Comparison of ENCODE assay signal across 9 cellular contexts in genomic region chr17:82029990-82030469, GRCh38. TPM values are rescaled to one million over a fixed set of nuclear protein-coding genes. Genes with fewer than 3 reads are reported as not detected.
DNase-seq lines count a peak whose midpoint lies in the region; TF ChIP-seq lines count a peak whose summit lies in the region.
"Had no signal": no experiment of that assay in that cellular context is flagged by ENCODE, and none has a peak within 500 bp of the region (broad histone marks: within the 10 kb centered on the region; RNA-seq: fewer than 3 reads in every experiment).

No MANE protein-coding gene starts in this region.

- H3K27me3 ChIP-seq in Karpas-422 (ENCODE audit: low read length) (no peaks in the 10 kb centered on the region), osteoblast (ENCODE audit: insufficient read depth, low read length) (no peaks in the 10 kb centered on the region)

- TF ChIP-seq CTCF in coronary artery (IDR thresholded peaks at IDR 0.05) (no peak), osteoblast (IDR thresholded peaks at IDR 0.05; ENCODE audit: extremely low read depth, low read depth, low read length) (no peak)

- no peak overlapping the region for H3K27ac ChIP-seq in Karpas-422 (ENCODE audit: low read length)
- H3K27ac ChIP-seq in coronary artery, result no peak overlapping the region
- H3K27ac ChIP-seq in osteoblast (ENCODE audit: low read depth, low read length), result no peak overlapping the region
- H3K27ac ChIP-seq: foreskin keratinocyte had no signal

- no peak overlapping the region for H3K9ac ChIP-seq in Karpas-422 (ENCODE audit: low read length)

- H3K79me2 ChIP-seq in Karpas-422 (ENCODE audit: low read length), result no peaks in the 10 kb centered on the region
- no peaks in the 10 kb centered on the region for H3K79me2 ChIP-seq in osteoblast (ENCODE audit: insufficient read depth, low read length)

- H3K36me3 ChIP-seq in Karpas-422 (ENCODE audit: insufficient read depth, low read length), result no peaks in the 10 kb centered on the region
- H3K36me3 ChIP-seq in osteoblast (ENCODE audit: insufficient read depth, low read length), result no peaks in the 10 kb centered on the region

- H3K4me1 ChIP-seq in Karpas-422 (ENCODE audit: low read length) (peaks cover 11% of the 10 kb centered on the region), osteoblast (ENCODE audit: insufficient read depth, low read length) (peaks cover 4% of the 10 kb centered on the region)
- H3K4me1 ChIP-seq: foreskin keratinocyte had no signal

- H3K9me3 ChIP-seq in Karpas-422 (ENCODE audit: low read length), result no peaks in the 10 kb centered on the region
- no peaks in the 10 kb centered on the region for H3K9me3 ChIP-seq in osteoblast (ENCODE audit: low read depth, low read length)

- H3K9me2 ChIP-seq in Karpas-422 (replicated peaks; ENCODE audit: insufficient read depth, low read length), result no peaks in the 10 kb centered on the region

- H2AFZ ChIP-seq in Karpas-422 (ENCODE audit: low read length), result no peak overlapping the region
- no peak overlapping the region for H2AFZ ChIP-seq in osteoblast (ENCODE audit: low read length)

- DNase-seq in COLO668 (lab: John Stamatoyannopoulos, UW; ENCODE audit: unreplicated experiment) (peak; percentile 35), Karpas-422 (no peak), coronary artery (ENCODE audit: low spot score) (no peak), osteoblast (ENCODE audit: insufficient read length, low spot score, missing footprints) (no peak), NCI-H128 (lab: John Stamatoyannopoulos, UW; ENCODE audit: unreplicated experiment) (no peak), NCI-H2081 treated with DMSO at 0.1 percent for 48 hours (lab: John Stamatoyannopoulos, UW) (no peak), midbrain (lab: John Stamatoyannopoulos, UW) (no peak), RKO (ENCODE audit: low spot score) (no peak)

- H3K4me3 ChIP-seq in Karpas-422 (ENCODE audit: low read length), result no peak overlapping the region; the same call in 1 of the 2 replicates
- peak overlapping the region; percentile 69 for H3K4me3 ChIP-seq in coronary artery
- no peak overlapping the region for H3K4me3 ChIP-seq in osteoblast (ENCODE audit: insufficient read depth, low read length)

- peak overlapping the region; percentile 75 for H3K4me2 ChIP-seq in Karpas-422 (ENCODE audit: low read depth, low read length, poor library complexity, severe bottlenecking)
- peak overlapping the region; percentile 83 for H3K4me2 ChIP-seq in osteoblast (ENCODE audit: insufficient read depth, low read length)

- H4K20me1 ChIP-seq in Karpas-422 (ENCODE audit: insufficient read depth, low read depth, low read length) (no peaks in the 10 kb centered on the region), osteoblast (ENCODE audit: insufficient read depth, low read length) (no peaks in the 10 kb centered on the region)

RNA-seq across cellular contexts. Expression of gene RAC3, which starts 1.4 kb away (rescaled TPM):
- 9.6 and 9.7 TPM in 2 replicates for total RNA-seq in Karpas-422 (2014; rRNA removed; shearing (Covaris generic); ENCODE audit: low replicate concordance)
- 0.59 and 1.8 TPM in 2 replicates for total RNA-seq in osteoblast

RNA-seq across cellular contexts. Expression of gene LRRC45, which starts 6.9 kb away (rescaled TPM):
- total RNA-seq in Karpas-422 (2014; rRNA removed; shearing (Covaris generic); ENCODE audit: low replicate concordance), result 13.3 and 20.2 TPM in 2 replicates
- 12.1 and 13.4 TPM in 2 replicates for total RNA-seq in osteoblast

RNA-seq across cellular contexts. Expression of gene CENPX, which starts 7.4 kb away (rescaled TPM):
- total RNA-seq in Karpas-422 (2014; rRNA removed; shearing (Covaris generic); ENCODE audit: low replicate concordance), result 51.4 and 69.3 TPM in 2 replicates
- total RNA-seq in osteoblast, result 13.8 and 18.8 TPM in 2 replicates

RNA-seq across cellular contexts. Expression of gene DCXR, which starts 7.5 kb away (rescaled TPM):
- 103 and 164 TPM in 2 replicates for total RNA-seq in Karpas-422 (2014; rRNA removed; shearing (Covaris generic); ENCODE audit: low replicate concordance)
- 23.9 and 31.8 TPM in 2 replicates for total RNA-seq in osteoblast

RNA-seq across cellular contexts. Expression of gene RFNG, which starts 21.6 kb away (rescaled TPM):
- total RNA-seq in Karpas-422 (2014; rRNA removed; shearing (Covaris generic); ENCODE audit: low replicate concordance), result 16.5 and 26.8 TPM in 2 replicates
- 46.3 and 52.7 TPM in 2 replicates for total RNA-seq in osteoblast
